11 cellular contexts compared by ENCODE assay signal in the genomic region with DNA sequence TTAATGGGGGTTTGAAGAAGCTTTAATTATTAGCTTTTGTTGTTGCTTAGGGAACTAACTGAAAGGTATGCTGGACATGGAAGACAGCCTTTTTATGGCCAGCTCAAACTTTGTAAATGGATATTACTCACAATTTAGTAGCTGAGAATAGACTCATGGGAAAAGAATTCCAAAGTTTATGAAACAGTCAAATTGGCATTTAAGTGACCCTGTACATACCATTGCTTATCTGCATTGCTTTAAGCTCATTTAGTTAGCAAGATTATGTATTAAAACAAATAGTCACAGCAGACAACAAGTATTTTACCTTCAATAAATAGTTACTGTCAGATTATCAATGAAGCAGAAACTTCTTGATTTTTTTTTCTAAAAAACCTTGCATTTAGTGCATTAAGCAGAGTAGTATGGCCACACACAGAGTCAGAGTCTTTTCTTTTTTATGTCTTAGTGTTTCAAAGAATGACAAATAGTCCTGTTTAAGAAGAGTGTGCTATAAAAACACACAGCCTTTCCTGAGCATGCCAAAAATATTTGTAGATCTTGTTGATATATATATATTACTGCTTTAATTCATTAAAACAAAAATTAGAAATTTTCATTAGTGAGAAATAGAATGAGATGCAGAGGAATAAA.
DNase-seq lines count a peak whose midpoint lies in the region; ATAC-seq and TF ChIP-seq lines count a peak whose summit lies in the region.
"Had no signal": no experiment of that assay in that cellular context is flagged by ENCODE, and none has a peak within 500 bp of the region (broad histone marks: within the 10 kb centered on the region; RNA-seq: fewer than 3 reads in every experiment).

No MANE protein-coding gene starts in this region.

- no peak for TF ChIP-seq POLR2A in HCT116 (IDR thresholded peaks at IDR 0.05; ENCODE audit: borderline replicate concordance, extremely low read depth, insufficient read depth, insufficient read length)

- TF ChIP-seq CTCF in HCT116 (IDR thresholded peaks at IDR 0.05 in 2 of 3, conservative IDR thresholded peaks at IDR 0.05 in 1 of 3; ENCODE audit: borderline replicate concordance in 1 of 3, insufficient read depth in 1 of 3, low read depth in 2 of 3, low read length in 2 of 3) (no peak), astrocyte of the cerebellum (IDR thresholded peaks at IDR 0.05; ENCODE audit: low read depth, low read length, missing control alignments) (no peak), right atrium auricular region (IDR thresholded peaks at IDR 0.05) (no peak)

- intact Hi-C loops in HCT116 (cut with micrococcal nuclease): no loop called here

- H4K20me1 ChIP-seq in HCT116 (ENCODE audit: insufficient read depth): no peaks in the 10 kb centered on the region

- RAD21 ChIA-PET in HCT116 (lab: Charles Lee; ENCODE audit: low non-redundant PET in 1 of 2, low total read pairs in 2 of 2, uncharacterized antibody in 2 of 2, unreplicated experiment in 2 of 2): no interaction called here

- DNase-seq in A172 (ENCODE audit: low spot score) (peak; percentile 45), HCT116 (ENCODE audit: low read depth, low spot score) (no peak), astrocyte of the cerebellum (ENCODE audit: low read depth) (peak; percentile 18), iris pigment epithelial cell (ENCODE audit: low read depth) (peak; percentile 89), hepatic stellate cell (ENCODE audit: low spot score) (no peak), right atrium auricular region (ENCODE audit: low spot score) (no peak), NCI-H748 (lab: John Stamatoyannopoulos, UW; ENCODE audit: unreplicated experiment) (no peak)
- DNase-seq: activated naive CD4-positive, alpha-beta T cell treated with anti-CD3 and anti-CD28 coated beads for 36 hours had no signal

- no peaks in the 10 kb centered on the region for H3K27me3 ChIP-seq in HCT116 (ENCODE audit: insufficient read depth, low read length)
- H3K27me3 ChIP-seq in right atrium auricular region: no peaks in the 10 kb centered on the region
- H3K27me3 ChIP-seq: neutrophil had no signal

- H3K4me3 ChIP-seq in HCT116 (replicated peaks in 1 of 2; ENCODE audit: low read depth in 1 of 2, low read length in 2 of 2) (no peak overlapping the region), astrocyte of the cerebellum (ENCODE audit: low read depth, low read length) (no peak overlapping the region), right atrium auricular region (no peak overlapping the region)

- ATAC-seq in HCT116 (no peak), HG03196 (IDR thresholded peaks at IDR 0.05; ENCODE audit: unreplicated experiment) (no peak)

- H3K79me2 ChIP-seq in HCT116 (ENCODE audit: insufficient read depth, low read length): no peaks in the 10 kb centered on the region

- peak overlapping the region; percentile 58 for H2AFZ ChIP-seq in HCT116 (ENCODE audit: low read depth, low read length, poor library complexity, severe bottlenecking)

- H3K27ac ChIP-seq in HCT116 (ENCODE audit: low read depth, low read length) (no peak overlapping the region), right atrium auricular region (no peak overlapping the region)
- H3K27ac ChIP-seq: HL-60, neutrophil had no signal

- POLR2A ChIA-PET in HCT116 (lab: Charles Lee): no interaction called here

- no peak overlapping the region for H3K4me2 ChIP-seq in HCT116 (ENCODE audit: low read length)

- peaks cover 0 to 5% of the 10 kb centered on the region in 2 experiments; a peak in 1 of 4 replicates for H3K9me3 ChIP-seq in HCT116 (ENCODE audit: control insufficient read depth in 1 of 2, insufficient read depth in 1 of 2, low read depth in 1 of 2, low read length in 2 of 2)
- peaks cover 0 to 19% of the 10 kb centered on the region in 2 donors for H3K9me3 ChIP-seq in right atrium auricular region
- H3K9me3 ChIP-seq: neutrophil had no signal

- CTCF ChIA-PET in HCT116 (lab: Charles Lee): interaction anchor here (1.0 to 1.2 kb wide), 2 partner anchors 12 to 467 kb away, joined by 3 to 5 read pairs; no protein-coding TSS in a partner anchor

- no TSS peak for BruUV-seq in HCT116 (replicated peaks; lab: Mats Ljungman, UMichigan)

- TF ChIP-seq RAD21 in HCT116 (IDR thresholded peaks at IDR 0.05; ENCODE audit: low read depth): no peak

- H3K9ac ChIP-seq in HCT116 (ENCODE audit: low read length): no peak overlapping the region

- in situ Hi-C loops in astrocyte of the cerebellum (cut with HindIII; ENCODE audit: low sequenced_read_pairs): no loop called here

- H3K36me3 ChIP-seq in HCT116 (ENCODE audit: control insufficient read depth in 1 of 2, insufficient read depth in 2 of 2, low read length in 2 of 2): no peaks in the 10 kb centered on the region
- no peaks in the 10 kb centered on the region for H3K36me3 ChIP-seq in right atrium auricular region
- H3K36me3 ChIP-seq: neutrophil had no signal

- no peaks in the 10 kb centered on the region for H3K9me2 ChIP-seq in HCT116 (ENCODE audit: insufficient read depth)

- H3K4me1 ChIP-seq in HCT116 (ENCODE audit: control insufficient read depth in 1 of 2, insufficient read depth in 2 of 2, low read length in 2 of 2) (peaks cover 0 to 6% of the 10 kb centered on the region in 2 experiments; a peak in 1 of 4 replicates), right atrium auricular region (no peaks in the 10 kb centered on the region)

TF ChIP-seq in HCT116, 20 proteins besides CTCF, POLR2A, EP300 and RAD21:
- no peak for TF ChIP-seq SRF (IDR thresholded peaks at IDR 0.05; ENCODE audit: low read depth)
- no peak for TF ChIP-seq ZNF274 (IDR thresholded peaks at IDR 0.05; ENCODE audit: low read depth, low read length)
- TF ChIP-seq ZFX (IDR thresholded peaks at IDR 0.05): no peak
- no peak for TF ChIP-seq ELF1 (IDR thresholded peaks at IDR 0.05; ENCODE audit: borderline replicate concordance, low read depth)
- no peak for TF ChIP-seq SIN3A (IDR thresholded peaks at IDR 0.05; ENCODE audit: low read depth)
- TF ChIP-seq EZH2phosphoT487 (IDR thresholded peaks at IDR 0.05; ENCODE audit: borderline replicate concordance): no peak
- TF ChIP-seq JUND (IDR thresholded peaks at IDR 0.05): no peak
- no peak for TF ChIP-seq TCF7L2 (IDR thresholded peaks at IDR 0.05; ENCODE audit: borderline replicate concordance, extremely low read depth, insufficient read depth, insufficient read length)
- no peak for TF ChIP-seq EGR1 (IDR thresholded peaks at IDR 0.05; ENCODE audit: low read depth)

Comparison
In these comparisons a context has a peak if more than half of its experiments do, and no peak if none do; other contexts are left out.
1. DNase-seq: peak in A172 (single experiment), astrocyte of the cerebellum (single experiment) and iris pigment epithelial cell (single experiment); none in HCT116 (single experiment), hepatic stellate cell (single experiment), right atrium auricular region (single experiment) and NCI-H748 (single experiment).